Comparison of ENCODE assay signal across 1 cellular context in genomic region chr6:3742426-3743344, GRCh38.
TF ChIP-seq lines count a peak whose summit lies in the region.

No MANE protein-coding gene starts in this region.

TF ChIP-seq in HepG2, 621 proteins besides CTCF, POLR2A, EP300 and RAD21 (continued from another document and continues in another):
- TF ChIP-seq FUBP1 (CRISPR knock-in tag; IDR thresholded peaks at IDR 0.05; ENCODE audit: borderline replicate concordance) (no peak), ZNF263 (CRISPR knock-in tag; IDR thresholded peaks at IDR 0.05) (peak; percentile 86), ATRX (CRISPR knock-in tag; IDR thresholded peaks at IDR 0.05; ENCODE audit: borderline replicate concordance) (no peak), ZNF235 (CRISPR knock-in tag; IDR thresholded peaks at IDR 0.05; ENCODE audit: borderline replicate concordance) (no peak), EHMT2 (IDR thresholded peaks at IDR 0.05; ENCODE audit: borderline replicate concordance, low read depth, low read length) (no peak), RFX3 (CRISPR knock-in tag; IDR thresholded peaks at IDR 0.05) (no peak), GABPB1 (CRISPR knock-in tag; IDR thresholded peaks at IDR 0.05) (peak; percentile 52; the same call in 1 of the 2 replicates), ZNF549 (CRISPR knock-in tag; IDR thresholded peaks at IDR 0.05) (no peak), CERS6 (CRISPR knock-in tag; IDR thresholded peaks at IDR 0.05) (no peak), SKI (IDR thresholded peaks at IDR 0.05; ENCODE audit: partially characterized antibody) (no peak), CHD4 (IDR thresholded peaks at IDR 0.05; ENCODE audit: borderline replicate concordance, low read length) (no peak), KLF13 (CRISPR knock-in tag; IDR thresholded peaks at IDR 0.05) (no peak), HOXA9 (CRISPR knock-in tag; IDR thresholded peaks at IDR 0.05; ENCODE audit: borderline replicate concordance) (no peak), ZBTB7A (CRISPR knock-in tag; IDR thresholded peaks at IDR 0.05) (no peak), REXO4 (CRISPR knock-in tag; IDR thresholded peaks at IDR 0.05; ENCODE audit: borderline replicate concordance) (no peak), ZNF513 (CRISPR knock-in tag; conservative IDR thresholded peaks at IDR 0.05) (no peak), CREBL2 (CRISPR knock-in tag; IDR thresholded peaks at IDR 0.05; ENCODE audit: borderline replicate concordance) (no peak), ZNF207 (IDR thresholded peaks at IDR 0.05; ENCODE audit: borderline replicate concordance) (no peak), PPARG (CRISPR knock-in tag; conservative IDR thresholded peaks at IDR 0.05) (no peak), ZNF598 (CRISPR knock-in tag; IDR thresholded peaks at IDR 0.05; ENCODE audit: borderline replicate concordance) (no peak), THAP9 (CRISPR knock-in tag; IDR thresholded peaks at IDR 0.05; ENCODE audit: borderline replicate concordance) (peak; percentile 53; the same call in 1 of the 2 replicates), XRCC5 (optimal IDR thresholded peaks at IDR 0.05; ENCODE audit: low read length) (peak; percentile 86), AGO1 (IDR thresholded peaks at IDR 0.05; ENCODE audit: low read depth, low read length, poor library complexity, severe bottlenecking) (no peak), EZH2 (conservative IDR thresholded peaks at IDR 0.05; ENCODE audit: low read depth, low read length) (no peak), ATF6 (CRISPR knock-in tag; conservative IDR thresholded peaks at IDR 0.05) (no peak; the same call in 1 of the 2 replicates), SMAD3 (CRISPR knock-in tag; IDR thresholded peaks at IDR 0.05) (peak; percentile 87; the same call in 1 of the 2 replicates), GLI4 (CRISPR knock-in tag; IDR thresholded peaks at IDR 0.05; ENCODE audit: borderline replicate concordance) (no peak), NFIB (CRISPR knock-in tag; IDR thresholded peaks at IDR 0.05; ENCODE audit: borderline replicate concordance) (no peak), MXI1 (IDR thresholded peaks at IDR 0.05; ENCODE audit: borderline replicate concordance, low read depth, low read length) (peak; percentile 53; the same call in 1 of the 3 replicates), TBX2 (CRISPR knock-in tag; IDR thresholded peaks at IDR 0.05; ENCODE audit: borderline replicate concordance) (peak; percentile 89), ZHX2 (IDR thresholded peaks at IDR 0.05; ENCODE audit: low read depth) (no peak), ZHX2 (CRISPR knock-in tag; IDR thresholded peaks at IDR 0.05; ENCODE audit: borderline replicate concordance) (no peak), FOXA1 (IDR thresholded peaks at IDR 0.05) (no peak), FOXA1 (CRISPR knock-in tag; IDR thresholded peaks at IDR 0.05) (0 out of 2 replicates have a peak, but pooled peaks have one; percentile 9), GRHL1 (CRISPR knock-in tag; conservative IDR thresholded peaks at IDR 0.05) (no peak), ZFY (CRISPR knock-in tag; IDR thresholded peaks at IDR 0.05) (peak; percentile 43; the same call in 1 of the 2 replicates), DZIP1 (CRISPR knock-in tag; IDR thresholded peaks at IDR 0.05) (no peak), ZNF691 (CRISPR knock-in tag; IDR thresholded peaks at IDR 0.05; ENCODE audit: borderline replicate concordance, low read depth) (no peak), CBFB (CRISPR knock-in tag; IDR thresholded peaks at IDR 0.05) (peak; percentile 61), NRL (CRISPR knock-in tag; IDR thresholded peaks at IDR 0.05; ENCODE audit: borderline replicate concordance) (no peak), RCOR2 (CRISPR knock-in tag; IDR thresholded peaks at IDR 0.05) (no peak)
